1 cellular context compared by ENCODE assay signal in genomic region chrX:11352296-11352741, GRCh38.
TF ChIP-seq lines count a peak whose summit lies in the region.

No MANE protein-coding gene starts in this region.

TF ChIP-seq in IMR-90, 13 proteins besides CTCF, POLR2A, EP300 and RAD21:
- TF ChIP-seq MXI1 (IDR thresholded peaks at IDR 0.05; ENCODE audit: borderline replicate concordance, low read depth, low read length), result no peak
TF ChIP-seq in IMR-90: peak in this region for 0.
